ENCODE assay signal across 8 cellular contexts in the genomic region with DNA sequence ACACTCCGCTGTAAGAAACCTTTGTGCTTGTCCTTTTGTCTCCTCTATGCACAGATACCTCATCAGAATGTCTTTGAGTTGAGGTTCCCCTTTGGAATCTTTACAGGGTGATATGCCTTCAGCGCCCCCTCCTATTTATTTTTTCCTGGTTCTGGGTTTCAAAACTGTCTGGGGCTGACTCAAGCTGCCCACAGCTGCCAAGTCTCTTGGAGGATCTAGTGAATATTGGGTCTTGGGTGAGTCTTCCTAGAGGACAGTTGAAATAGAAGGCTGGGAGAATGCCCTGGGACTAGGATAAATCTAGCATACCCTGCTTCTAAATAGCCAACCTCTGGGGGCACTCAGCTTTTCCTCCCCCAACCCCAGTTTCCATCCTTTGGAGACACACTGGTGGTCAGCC. TPM values are rescaled to one million over a fixed set of nuclear protein-coding genes. Genes with fewer than 3 reads are reported as not detected.
DNase-seq lines count a peak whose midpoint lies in the region; ATAC-seq and TF ChIP-seq lines count a peak whose summit lies in the region.

No MANE protein-coding gene starts in this region.

- H3K9ac ChIP-seq in parathyroid adenoma = no peak overlapping the region

- H3K27ac ChIP-seq in PC-9 = peak overlapping the region; percentile 89; the same call in 1 of the 2 replicates
- H3K27ac ChIP-seq in parathyroid adenoma = peak overlapping the region; percentile 70

- peak; percentile 55 for DNase-seq in GM03348 (ENCODE audit: low spot score)
- no peak for DNase-seq in PC-9
- DNase-seq in epithelial cell of proximal tubule (ENCODE audit: low read depth) = no peak
- DNase-seq in SKM-1 (lab: John Stamatoyannopoulos, UW; ENCODE audit: unreplicated experiment) = no peak
- no peak for DNase-seq in NCI-H1694 treated with DMSO at 0.1 percent for 48 hours (lab: John Stamatoyannopoulos, UW)
- no peak for DNase-seq in stimulated activated CD4-positive, alpha-beta T cell treated with anti-CD3 and anti-CD28 coated beads, Interleukin-2, amount 100 ng/mL, for 24 hours

- H3K9me2 ChIP-seq in PC-9 (ENCODE audit: insufficient read depth) = no peaks in the 10 kb centered on the region

- peaks cover 40% of the 10 kb centered on the region for H3K79me2 ChIP-seq in PC-9 (ENCODE audit: low read depth)
- peaks cover 35% of the 10 kb centered on the region for H3K79me2 ChIP-seq in parathyroid adenoma

- H3K4me1 ChIP-seq in PC-9 (replicated peaks; ENCODE audit: insufficient read depth) (peaks cover 12% of the 10 kb centered on the region), parathyroid adenoma (peaks cover 5% of the 10 kb centered on the region)

- H3K27me3 ChIP-seq in PC-9 (ENCODE audit: insufficient read depth, low read depth) (no peaks in the 10 kb centered on the region), parathyroid adenoma (ENCODE audit: control insufficient read depth, insufficient read depth, low read length) (no peaks in the 10 kb centered on the region)

- CTCF ChIA-PET in PC-9 (lab: Charles Lee) = interaction anchor here (0.6 kb wide), 1 partner anchor 12 kb away, joined by 6 read pairs; no protein-coding TSS in a partner anchor

- no peaks in the 10 kb centered on the region for H4K20me1 ChIP-seq in PC-9 (ENCODE audit: insufficient read depth)

- BruUV-seq in PC-9 (replicated peaks; lab: Mats Ljungman, UMichigan) = no TSS peak

- intact Hi-C loops in PC-9 (cut with micrococcal nuclease; ENCODE audit: unreplicated experiment) = no loop called here

- no peaks in the 10 kb centered on the region for H3K9me3 ChIP-seq in PC-9 (ENCODE audit: insufficient read depth, low read depth)
- H3K9me3 ChIP-seq in parathyroid adenoma (ENCODE audit: control insufficient read depth, low read length) = no peaks in the 10 kb centered on the region

- peak overlapping the region; percentile 91 for H2AFZ ChIP-seq in PC-9
- peak overlapping the region; percentile 81 for H2AFZ ChIP-seq in parathyroid adenoma

- ATAC-seq in HG03354 (IDR thresholded peaks at IDR 0.05; ENCODE audit: poor library complexity, severe bottlenecking, unreplicated experiment) = no peak

- no peak for TF ChIP-seq CTCF in PC-9 (conservative IDR thresholded peaks at IDR 0.05)
- no peak for TF ChIP-seq CTCF in epithelial cell of proximal tubule (conservative IDR thresholded peaks at IDR 0.05; ENCODE audit: low read depth, low read length)
- no peak for TF ChIP-seq CTCF in parathyroid adenoma (IDR thresholded peaks at IDR 0.05)

- H3K4me2 ChIP-seq in PC-9 = peak overlapping the region; percentile 90
- H3K4me2 ChIP-seq in parathyroid adenoma (ENCODE audit: low read length) = peak overlapping the region; percentile 79

- H3F3A ChIP-seq in PC-9 (ENCODE audit: insufficient read depth, low read depth) = peaks cover 9% of the 10 kb centered on the region; the same call in 1 of the 2 replicates

- H3K36me3 ChIP-seq in PC-9 (ENCODE audit: low read depth) (no peaks in the 10 kb centered on the region), parathyroid adenoma (ENCODE audit: control insufficient read depth, insufficient read depth, low read length) (no peaks in the 10 kb centered on the region)

- POLR2A ChIA-PET in PC-9 (lab: Charles Lee; ENCODE audit: unreplicated experiment) = no interaction called here

- H3K4me3 ChIP-seq in PC-9 (peak overlapping the region; percentile 82), epithelial cell of proximal tubule (ENCODE audit: low read depth, low read length) (peak overlapping the region; percentile 93), parathyroid adenoma (ENCODE audit: low read depth, low read length) (peak overlapping the region; percentile 90)

RNA-seq across cellular contexts. Expression of a gene that starts 0.9 kb away (rescaled TPM):
- total RNA-seq in PC-9 (2021) (5.3 and 6.2 TPM in 2 replicates), epithelial cell of proximal tubule (1.4 and 1.8 TPM in 2 replicates)

RNA-seq across cellular contexts. Expression of a gene that starts 7.3 kb away (rescaled TPM):
- total RNA-seq in PC-9 (2021) (5.7 and 6.4 TPM in 2 replicates), epithelial cell of proximal tubule (3.1 and 4.6 TPM in 2 replicates)

RNA-seq across cellular contexts. Expression of a gene that starts 23.7 kb away (rescaled TPM):
- 2.9 and 8.6 TPM in 2 replicates for total RNA-seq in PC-9 (2021)
- 2.2 and 2.3 TPM in 2 replicates for total RNA-seq in epithelial cell of proximal tubule
